ENCODE assay signal across 8 cellular contexts in genomic region chr9:96999733-97000132, GRCh38. TPM values are rescaled to one million over a fixed set of nuclear protein-coding genes. Genes with fewer than 3 reads are reported as not detected.
DNase-seq lines count a peak whose midpoint lies in the region; ATAC-seq and TF ChIP-seq lines count a peak whose summit lies in the region.
"Not testable (repeated sequence)": the region's sequence is repeated elsewhere in the genome, so short reads cannot be mapped to it uniquely, and the experiment has no call there.
"Had no signal": no experiment of that assay in that cellular context is flagged by ENCODE, and none has a peak within 500 bp of the region (broad histone marks: within the 10 kb centered on the region; RNA-seq: fewer than 3 reads in every experiment).

No MANE protein-coding gene starts in this region.

- intact Hi-C loops in PC-9 (cut with micrococcal nuclease; ENCODE audit: unreplicated experiment); mammary epithelial cell (cut with micrococcal nuclease); psoas muscle (cut with DNase I): not testable (repeated sequence)

- H3K4me1 ChIP-seq in PC-9 (replicated peaks; ENCODE audit: insufficient read depth) (peaks cover 21% of the 10 kb centered on the region), mammary epithelial cell (ENCODE audit: insufficient read depth, low read length) (peaks cover 17% of the 10 kb centered on the region), psoas muscle (peaks cover 12% of the 10 kb centered on the region)

- H3K4me1 Mint-ChIP-seq in activated T-helper 17 cell treated with anti-CD3 and anti-CD28 coated beads, Interleukin-2, amount 50 U/mL, for 72 hours, result peaks cover 22% of the 10 kb centered on the region

- peak overlapping the region; percentile 8; the same call in 1 of the 2 replicates for H3K4me3 ChIP-seq in PC-9
- not testable (repeated sequence) for H3K4me3 ChIP-seq in mammary epithelial cell (replicated peaks in 1 of 3; ENCODE audit: insufficient read depth in 1 of 3, low read depth in 2 of 3, low read length in 3 of 3); psoas muscle

- H3K4me2 ChIP-seq in PC-9, result peak overlapping the region; percentile 70; the same call in 1 of the 2 replicates
- H3K4me2 ChIP-seq in mammary epithelial cell (ENCODE audit: insufficient read depth, low read depth, low read length), result not testable (repeated sequence)

- H3K9me3 ChIP-seq in PC-9 (ENCODE audit: insufficient read depth, low read depth); mammary epithelial cell (replicated peaks; ENCODE audit: insufficient read depth, low read length); psoas muscle: not testable (repeated sequence)

- H3K27ac ChIP-seq in PC-9 (peak overlapping the region; percentile 97), mammary epithelial cell (ENCODE audit: insufficient read depth, low read depth, low read length) (peak overlapping the region; percentile 48), psoas muscle (peak overlapping the region; percentile 1)

- H3K4me3 Mint-ChIP-seq in activated T-helper 17 cell treated with anti-CD3 and anti-CD28 coated beads, Interleukin-2, amount 50 U/mL, for 72 hours, result peak overlapping the region; percentile 72

- POLR2A ChIA-PET in PC-9 (lab: Charles Lee; ENCODE audit: unreplicated experiment), result not testable (repeated sequence)

- dilution Hi-C loops in mammary epithelial cell (cut with HindIII; ENCODE audit: low sequenced_read_pairs), result not testable (repeated sequence)

- H3K79me2 ChIP-seq in PC-9 (ENCODE audit: low read depth) (peaks cover 76% of the 10 kb centered on the region), mammary epithelial cell (ENCODE audit: insufficient read depth, low read length) (peaks cover 84% of the 10 kb centered on the region)

- H3K27me3 Mint-ChIP-seq in activated T-helper 17 cell treated with anti-CD3 and anti-CD28 coated beads, Interleukin-2, amount 50 U/mL, for 72 hours, result not testable (repeated sequence)

- H2AFZ ChIP-seq in PC-9; mammary epithelial cell (ENCODE audit: low read depth, low read length): not testable (repeated sequence)

- H3F3A ChIP-seq in PC-9 (ENCODE audit: insufficient read depth, low read depth), result not testable (repeated sequence)

- peak overlapping the region; percentile 94 for H3K27ac Mint-ChIP-seq in activated T-helper 17 cell treated with anti-CD3 and anti-CD28 coated beads, Interleukin-2, amount 50 U/mL, for 72 hours

- not testable (repeated sequence) for DNase-seq in PC-9, mammary epithelial cell, psoas muscle
- peak; percentile 80 for DNase-seq in foreskin melanocyte

- TF ChIP-seq CTCF in PC-9 (conservative IDR thresholded peaks at IDR 0.05); mammary epithelial cell (conservative IDR thresholded peaks at IDR 0.05 in 1 of 2, IDR thresholded peaks at IDR 0.05 in 1 of 2; ENCODE audit: extremely low read depth in 1 of 2, insufficient read depth in 1 of 2, low read depth in 1 of 2, low read length in 2 of 2); psoas muscle (IDR thresholded peaks at IDR 0.05): not testable (repeated sequence)

- WGBS in mammary epithelial cell (ENCODE audit: low coverage, missing lambda C conversion rate), result 100% methylated on average over 1 of the region's 1 CpG
- WGBS in psoas muscle, 3 donors, result 53 to 78% (median 67%) methylated on average over 1 of the region's 1 CpG

- H3K9me2 ChIP-seq in PC-9 (ENCODE audit: insufficient read depth), result not testable (repeated sequence)

- ATAC-seq in activated CD4-positive, CD25-positive, alpha-beta regulatory T cell treated with anti-CD3 and anti-CD28 coated beads, Interleukin-2, amount 50 U/mL, for 24 hours, result peak; percentile 14 to 53
- ATAC-seq in activated T-helper 17 cell treated with anti-CD3 and anti-CD28 coated beads, Interleukin-2, amount 50 U/mL, for 72 hours (replicated peaks), result not testable (repeated sequence)
- peak in 3 of 4 donors; percentile 48 to 76 (median 59) for ATAC-seq in psoas muscle

- not testable (repeated sequence) for H4K20me1 ChIP-seq in PC-9 (ENCODE audit: insufficient read depth); mammary epithelial cell (ENCODE audit: insufficient read depth, low read length)

- H3K36me3 ChIP-seq in PC-9 (ENCODE audit: low read depth); mammary epithelial cell (ENCODE audit: insufficient read depth, low read length); psoas muscle (ENCODE audit: insufficient read depth in 1 of 2, low read depth in 1 of 2): not testable (repeated sequence)

- not testable (repeated sequence) for H3K9me3 Mint-ChIP-seq in activated T-helper 17 cell treated with anti-CD3 and anti-CD28 coated beads, Interleukin-2, amount 50 U/mL, for 72 hours

- H3K27me3 ChIP-seq in PC-9 (ENCODE audit: insufficient read depth, low read depth); mammary epithelial cell (ENCODE audit: insufficient read depth, low read length); psoas muscle (ENCODE audit: insufficient read depth in 3 of 3, low read length in 2 of 3): not testable (repeated sequence)

- not testable (repeated sequence) for H3K36me3 Mint-ChIP-seq in activated T-helper 17 cell treated with anti-CD3 and anti-CD28 coated beads, Interleukin-2, amount 50 U/mL, for 72 hours (ENCODE audit: low read depth)

- H3K9ac ChIP-seq in mammary epithelial cell (ENCODE audit: insufficient read depth, low read length), result not testable (repeated sequence)

- not testable (repeated sequence) for BruUV-seq in PC-9 (replicated peaks; lab: Mats Ljungman, UMichigan); mammary epithelial cell (replicated peaks; lab: Mats Ljungman, UMichigan)

- in situ Hi-C loops in mammary epithelial cell (cut with MboI; ENCODE audit: low sequenced_read_pairs in 2 of 2), result not testable (repeated sequence)

- CTCF ChIA-PET in PC-9 (lab: Charles Lee); mammary epithelial cell (lab: Charles Lee; ENCODE audit: low non-redundant PET): not testable (repeated sequence)

RNA-seq across cellular contexts. Expression of gene CTSV, which starts 39.2 kb away (rescaled TPM):
- total RNA-seq in PC-9 (2021), result 47.3 and 65.2 TPM in 2 replicates
- 1 to 10 TPM; 1.0 to 2.1 TPM for total RNA-seq in activated T-helper 17 cell treated with anti-CD3 and anti-CD28 coated beads, Interleukin-2, amount 50 U/mL, for 72 hours
- 100 to 1,000 TPM in 1 of 2 donors, 10 to 100 TPM in 1; 22.2 to 101 TPM for total RNA-seq in mammary epithelial cell
- polyA plus RNA-seq in mammary epithelial cell, result 188 TPM
- polyA minus RNA-seq in mammary epithelial cell, result 68.3 TPM
- under 1 TPM in 3 of 4 donors, not detected in 1; 0.17 to 0.40 (median 0.28) TPM for total RNA-seq in psoas muscle
- 1 to 10 TPM in 1 of 3 donors, under 1 TPM in 2; 0.38 to 1.8 (median 0.42) TPM for polyA plus RNA-seq in psoas muscle
- total RNA-seq: GM23248 had no signal
- polyA plus RNA-seq: CD8-positive, alpha-beta memory T cell had no signal

Comparison
In these comparisons a context has a peak if more than half of its experiments do, and no peak if none do; other contexts are left out.
1. H3K27ac ChIP-seq: peak in every context shown above with its lines; median percentile 97 in PC-9; 48 in mammary epithelial cell; 1 in psoas muscle.
2. RNA of gene CTSV, which starts 39.2 kb away (total RNA-seq): 22.2 to 101 TPM in mammary epithelial cell and 47.3 to 65.2 TPM in PC-9; 1.0 to 2.1 TPM in activated T-helper 17 cell treated with anti-CD3 and anti-CD28 coated beads, Interleukin-2, amount 50 U/mL, for 72 hours and 0.17 to 0.40 TPM in psoas muscle; every median in the first group is over 4 times any median in the second.